33 cellular contexts compared by ENCODE assay signal in genomic region chr11:116272181-116272789, GRCh38.
"Had no signal": no experiment of that assay in that cellular context is flagged by ENCODE, and none has a peak within 500 bp of the region (broad histone marks: within the 10 kb centered on the region; RNA-seq: fewer than 3 reads in every experiment).

No MANE protein-coding gene starts in this region.

- H3K27me3 ChIP-seq: brain microvascular endothelial cell, sigmoid colon, vagina had no signal

- ATAC-seq: activated CD8-positive, alpha-beta T cell treated with anti-CD3 and anti-CD28 coated beads for 36 hours; activated T-cell treated with anti-CD3 and anti-CD28 coated beads, Interleukin-2, amount 50 U/mL, for 4 hours; activated T-helper 17 cell treated with anti-CD3 and anti-CD28 coated beads, Interleukin-2, amount 50 U/mL, for 72 hours; esophagus mucosa; left lobe of liver; lower lobe of right lung; pancreas; stimulated activated memory B cell treated with anti-CD40 and anti-IgM and Interleukin-4, amounts not matched to agents 10 μg/mL and 1 μg/mL and 100 μg/mL, for 72 hours; stimulated activated naive CD8-positive, alpha-beta T cell treated with anti-CD3 and anti-CD28 coated beads, Interleukin-15, amount 100 ng/mL, for 72 hours had no signal

- H3K4me1 Mint-ChIP-seq: activated T-helper 17 cell treated with anti-CD3 and anti-CD28 coated beads, Interleukin-2, amount 50 U/mL, for 72 hours had no signal

- H3K4me3 Mint-ChIP-seq: activated CD8-positive, alpha-beta T cell treated with anti-CD3 and anti-CD28 coated beads for 36 hours; activated T-cell treated with anti-CD3 and anti-CD28 coated beads, Interleukin-2, amount 50 U/mL, for 4 hours; activated T-helper 17 cell treated with anti-CD3 and anti-CD28 coated beads, Interleukin-2, amount 50 U/mL, for 72 hours; nephron; stimulated activated memory B cell treated with anti-CD40 and anti-IgM and Interleukin-4, amounts not matched to agents 10 μg/mL and 1 μg/mL and 100 μg/mL, for 72 hours; stimulated activated naive CD8-positive, alpha-beta T cell treated with anti-CD3 and anti-CD28 coated beads, Interleukin-15, amount 100 ng/mL, for 72 hours; T-helper 1 cell treated with Interleukin-12 subunit alpha and Interleukin-12 subunit beta and Interleukin-4 antibody, amounts not matched to agents 30 μg/mL and 1 μg/mL, for 36 hours; type B pancreatic cell had no signal

- H3K27ac Mint-ChIP-seq: activated CD8-positive, alpha-beta T cell treated with anti-CD3 and anti-CD28 coated beads for 36 hours; activated T-helper 17 cell treated with anti-CD3 and anti-CD28 coated beads, Interleukin-2, amount 50 U/mL, for 72 hours; nephron; stimulated activated memory B cell treated with anti-CD40 and anti-IgM and Interleukin-4, amounts not matched to agents 10 μg/mL and 1 μg/mL and 100 μg/mL, for 72 hours; stimulated activated naive CD8-positive, alpha-beta T cell treated with anti-CD3 and anti-CD28 coated beads, Interleukin-15, amount 100 ng/mL, for 72 hours; T-helper 1 cell treated with Interleukin-12 subunit alpha and Interleukin-12 subunit beta and Interleukin-4 antibody, amounts not matched to agents 30 μg/mL and 1 μg/mL, for 36 hours; type B pancreatic cell had no signal

- H3K4me1 ChIP-seq: pancreas, prostate gland, vagina had no signal

- DNase-seq: activated CD4-positive, alpha-beta T cell treated with anti-CD3 and anti-CD28 coated beads, Interleukin-2, amount 50 U/mL, for 1 hour; activated CD4-positive, CD25-positive, alpha-beta regulatory T cell treated with anti-CD3 and anti-CD28 coated beads, Interleukin-2, amount 50 U/mL, for 72 hours; activated CD8-positive, alpha-beta T cell treated with anti-CD3 and anti-CD28 coated beads for 36 hours; activated gamma-delta T cell treated with Interleukin-2 at 50 U/mL for 16 hours; activated naive CD4-positive, alpha-beta T cell treated with anti-CD3 and anti-CD28 coated beads, Interleukin-2, amount 50 U/mL, for 16 hours; activated T-cell treated with anti-CD3 and anti-CD28 coated beads, Interleukin-2, amount 50 U/mL, for 4 hours; amniotic stem cell; brain microvascular endothelial cell; foreskin fibroblast; hippocampal formation; kidney glomerular epithelial cell; lower lobe of right lung; mesenchymal stem cell; nucleus accumbens; pancreas; retina; sigmoid colon; small intestine; stimulated activated CD4-positive, alpha-beta T cell treated with anti-CD3 and anti-CD28 coated beads, Interleukin-4, amount 100 ng/mL, for 4 hours; stimulated activated CD8-positive, alpha-beta memory T cell treated with anti-CD3 and anti-CD28 coated beads, Interleukin-4, amount 100 ng/mL, for 48 hours; stimulated activated naive CD8-positive, alpha-beta T cell treated with anti-CD3 and anti-CD28 coated beads, Interleukin-15, amount 100 ng/mL, for 72 hours; substantia nigra; T-helper 9 cell had no signal

- H3K27me3 Mint-ChIP-seq: activated CD8-positive, alpha-beta T cell treated with anti-CD3 and anti-CD28 coated beads for 36 hours had no signal

- H3K4me3 ChIP-seq: lower lobe of right lung, pancreas, prostate gland, sigmoid colon, vagina had no signal

- H3K36me3 Mint-ChIP-seq: stimulated activated memory B cell treated with anti-CD40 and anti-IgM and Interleukin-4, amounts not matched to agents 10 μg/mL and 1 μg/mL and 100 μg/mL, for 72 hours; type B pancreatic cell had no signal

- H3K27ac ChIP-seq: brain microvascular endothelial cell, lower lobe of right lung, pancreas, prostate gland, sigmoid colon, vagina, VCaP had no signal

- H3K36me3 ChIP-seq: brain microvascular endothelial cell, lower lobe of right lung, pancreas, prostate gland, sigmoid colon, vagina had no signal

- H3K9me3 Mint-ChIP-seq: activated CD8-positive, alpha-beta T cell treated with anti-CD3 and anti-CD28 coated beads for 36 hours; activated T-cell treated with anti-CD3 and anti-CD28 coated beads, Interleukin-2, amount 50 U/mL, for 4 hours; activated T-helper 17 cell treated with anti-CD3 and anti-CD28 coated beads, Interleukin-2, amount 50 U/mL, for 72 hours; nephron; stimulated activated memory B cell treated with anti-CD40 and anti-IgM and Interleukin-4, amounts not matched to agents 10 μg/mL and 1 μg/mL and 100 μg/mL, for 72 hours; stimulated activated naive CD8-positive, alpha-beta T cell treated with anti-CD3 and anti-CD28 coated beads, Interleukin-15, amount 100 ng/mL, for 72 hours; T-helper 1 cell treated with Interleukin-12 subunit alpha and Interleukin-12 subunit beta and Interleukin-4 antibody, amounts not matched to agents 30 μg/mL and 1 μg/mL, for 36 hours; type B pancreatic cell had no signal

- H3K9me3 ChIP-seq: lower lobe of right lung, pancreas, prostate gland, sigmoid colon, vagina had no signal
